In the genomic region with DNA sequence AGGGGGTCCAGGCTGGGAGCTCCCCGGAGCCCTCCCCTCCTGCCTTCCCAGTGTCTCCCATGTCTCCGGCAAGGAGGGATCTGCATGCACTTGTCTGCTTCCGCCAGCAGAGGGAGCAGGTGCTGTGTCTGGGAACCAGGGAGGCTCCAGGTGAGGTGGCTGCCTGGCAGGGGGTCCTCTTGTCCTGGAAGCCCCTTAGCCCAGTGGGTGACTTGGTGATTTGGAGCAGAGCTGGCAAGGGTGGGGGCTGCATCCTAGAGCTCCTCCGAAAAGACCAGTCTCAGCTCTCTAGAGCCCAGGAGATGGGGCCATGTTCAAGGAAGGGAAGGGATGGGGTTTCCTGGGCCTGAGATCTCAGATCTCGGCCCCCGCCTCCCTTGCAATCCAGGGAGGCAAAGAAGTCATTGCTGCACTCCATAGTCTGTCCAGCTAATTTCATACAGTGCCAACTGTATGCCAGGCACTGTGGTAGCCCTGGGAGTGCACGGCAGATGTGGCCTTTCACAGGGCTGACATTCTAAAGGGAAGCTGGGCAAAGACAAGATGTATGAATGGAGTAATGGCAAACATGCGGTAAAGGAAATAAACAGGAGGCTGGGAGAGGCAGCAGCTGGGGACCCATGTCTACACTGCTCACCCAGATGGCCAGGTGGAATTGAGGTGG, we compare ENCODE assay signal across 9 cellular contexts. TPM values are rescaled to one million over a fixed set of nuclear protein-coding genes. Genes with fewer than 3 reads are reported as not detected.
DNase-seq lines count a peak whose midpoint lies in the region; ATAC-seq and TF ChIP-seq lines count a peak whose summit lies in the region.
"Had no signal": no experiment of that assay in that cellular context is flagged by ENCODE, and none has a peak within 500 bp of the region (broad histone marks: within the 10 kb centered on the region; RNA-seq: fewer than 3 reads in every experiment).

No MANE protein-coding gene starts in this region.

- H3K4me1 ChIP-seq in adrenal gland (replicated peaks in 1 of 2), result peaks cover 0 to 7% of the 10 kb centered on the region in 2 donors
- peaks cover 0 to 30% of the 10 kb centered on the region in 2 donors for H3K4me1 ChIP-seq in right atrium auricular region
- H3K4me1 ChIP-seq in sigmoid colon, result peaks cover 0 to 8% (median 0%) of the 10 kb centered on the region in 4 donors

- H3K27ac ChIP-seq in adrenal gland (no peak overlapping the region), right atrium auricular region (no peak overlapping the region), sigmoid colon (no peak overlapping the region)

- H3K4me3 ChIP-seq in adrenal gland (no peak overlapping the region), right atrium auricular region (no peak overlapping the region), sigmoid colon (no peak overlapping the region)

- H3K27me3 ChIP-seq in adrenal gland (peaks cover 6% of the 10 kb centered on the region), right atrium auricular region (no peaks in the 10 kb centered on the region), sigmoid colon (peaks cover 0 to 44% (median 18%) of the 10 kb centered on the region in 3 donors)

- TF ChIP-seq CTCF in adrenal gland (IDR thresholded peaks at IDR 0.05) (peak; percentile 76 to 90 (median 84)), right atrium auricular region (IDR thresholded peaks at IDR 0.05) (peak; percentile 83 to 91), sigmoid colon (IDR thresholded peaks at IDR 0.05) (peak in 3 of 4 experiments; percentile 70 to 88 (median 74))

- no peaks in the 10 kb centered on the region for H3K36me3 ChIP-seq in adrenal gland (replicated peaks in 1 of 2)
- no peaks in the 10 kb centered on the region for H3K36me3 ChIP-seq in right atrium auricular region
- H3K36me3 ChIP-seq in sigmoid colon, result no peaks in the 10 kb centered on the region

- 24 to 29% (median 28%) methylated on average over 5 to 8 of the region's 8 CpGs for WGBS in adrenal gland, 4 donors
- 25 to 38% methylated on average over 8 of the region's 8 CpGs for WGBS in sigmoid colon, 2 donors

- peak; percentile 65 for ATAC-seq in GM18505 (IDR thresholded peaks at IDR 0.05; ENCODE audit: unreplicated experiment)
- ATAC-seq in GM21515 (IDR thresholded peaks at IDR 0.05; ENCODE audit: unreplicated experiment), result no peak

- intact Hi-C loops in adrenal gland (cut with DNase I) (loop anchor here (2.0 to 10.0 kb wide), 3 partner anchors 75 to 243 kb away; partner anchors contain the start of gene CRTAC1 (in 1 of the 2)), sigmoid colon (cut with DNase I) (loop anchor here (1.0 to 10.0 kb wide), 2 partner anchors 77 to 253 kb away; no protein-coding TSS in a partner anchor)

- TF ChIP-seq EP300 in sigmoid colon (IDR thresholded peaks at IDR 0.05), result no peak

- H3K9me3 ChIP-seq in adrenal gland (replicated peaks in 1 of 3), result no peaks in the 10 kb centered on the region
- no peaks in the 10 kb centered on the region for H3K9me3 ChIP-seq in right atrium auricular region
- H3K9me3 ChIP-seq in sigmoid colon, result no peaks in the 10 kb centered on the region

- DNase-seq in 8988T (peak; percentile 83), MV-4-11 (lab: John Stamatoyannopoulos, UW) (peak; percentile 18), T-helper 2 cell (peak; percentile 38 to 63 (median 58)), adrenal gland (peak; percentile 54 to 85 (median 72)), right atrium auricular region (ENCODE audit: low spot score) (no peak), sigmoid colon (peak; percentile 76)

- TF ChIP-seq POLR2A in GM18505 (IDR thresholded peaks at IDR 0.05; ENCODE audit: borderline replicate concordance, extremely low read depth, insufficient read depth, insufficient read length) (no peak), adrenal gland (IDR thresholded peaks at IDR 0.05) (no peak), sigmoid colon (IDR thresholded peaks at IDR 0.05) (no peak)

RNA-seq across cellular contexts. Expression of gene SFRP5, which starts 20.4 kb away (rescaled TPM):
- total RNA-seq in adrenal gland, result 10 to 100 TPM in 2 of 8 donors, 1 to 10 TPM in 3, under 1 TPM in 3; 0.32 to 12.9 (median 1.9) TPM
- polyA plus RNA-seq in adrenal gland, result 10 to 100 TPM in 1 of 3 donors, 1 to 10 TPM in 2; 8.0 to 43.4 (median 8.7) TPM
- total RNA-seq in right atrium auricular region, result 100 to 1,000 TPM; 140 to 260 TPM
- total RNA-seq in sigmoid colon, result 10 to 100 TPM in 3 of 4 donors, 1 to 10 TPM in 1; 9.9 to 24.6 (median 21.4) TPM
- polyA plus RNA-seq in sigmoid colon, result 1 to 10 TPM in 1 of 3 donors, under 1 TPM in 2; 0.46 to 5.0 (median 0.60) TPM
- total RNA-seq: pulmonary artery endothelial cell had no signal

RNA-seq across cellular contexts. Expression of gene ZFYVE27, which starts 55.3 kb away (rescaled TPM):
- total RNA-seq in adrenal gland (10 to 100 TPM; 26.7 to 45.3 (median 32.4) TPM), right atrium auricular region (10 to 100 TPM; 14.6 to 16.1 TPM), sigmoid colon (10 to 100 TPM in 3 of 4 donors, 1 to 10 TPM in 1; 8.9 to 15.9 (median 12.4) TPM)
- polyA plus RNA-seq in adrenal gland (10 to 100 TPM; 23.6 to 39.3 (median 31.7) TPM), sigmoid colon (10 to 100 TPM in 1 of 3 donors, 1 to 10 TPM in 2; 7.2 to 42.2 (median 7.9) TPM)

RNA-seq across cellular contexts. Expression of gene GOLGA7B, which starts 57.5 kb away (rescaled TPM):
- total RNA-seq in adrenal gland (1 to 10 TPM in 2 of 8 donors, under 1 TPM in 6; 0.06 to 2.2 (median 0.51) TPM), right atrium auricular region (1 to 10 TPM; 1.3 to 3.2 TPM), sigmoid colon (under 1 TPM; 0.16 to 0.71 (median 0.41) TPM)
- polyA plus RNA-seq in adrenal gland (10 to 100 TPM in 1 of 3 donors, 1 to 10 TPM in 2; 1.8 to 20.3 (median 3.5) TPM), sigmoid colon (1 to 10 TPM; 1.0 to 1.4 (median 1.2) TPM)

Comparison
In these comparisons a context has a peak if more than half of its experiments do, and no peak if none do; other contexts are left out.
1. RNA of gene SFRP5, which starts 20.4 kb away (total RNA-seq): 140 to 260 TPM in right atrium auricular region; 9.9 to 24.6 TPM in sigmoid colon and 0.32 to 12.9 TPM in adrenal gland; every median in the first group is over 4 times any median in the second.
2. Peak in every context shown above with its lines, with median percentiles within 50 percentile points of each other: CTCF ChIP-seq.